Comparison of ENCODE assay signal across 12 cellular contexts in genomic region chr6:4446982-4447381, GRCh38.
DNase-seq lines count a peak whose midpoint lies in the region; ATAC-seq and TF ChIP-seq lines count a peak whose summit lies in the region.
"Had no signal": no experiment of that assay in that cellular context is flagged by ENCODE, and none has a peak within 500 bp of the region (broad histone marks: within the 10 kb centered on the region; RNA-seq: fewer than 3 reads in every experiment).

No MANE protein-coding gene starts in this region.

- no peak for TF ChIP-seq CTCF in SK-N-SH (IDR thresholded peaks at IDR 0.05)
- no peak for TF ChIP-seq CTCF in fibroblast of pulmonary artery (IDR thresholded peaks at IDR 0.05; ENCODE audit: low read length, missing control alignments)
- TF ChIP-seq CTCF in smooth muscle cell (IDR thresholded peaks at IDR 0.05; ENCODE audit: borderline replicate concordance, insufficient read depth, poor library complexity, severe bottlenecking): no peak

- no peaks in the 10 kb centered on the region for H4K20me1 ChIP-seq in SK-N-SH (ENCODE audit: insufficient read depth)
- H4K20me1 ChIP-seq in smooth muscle cell (ENCODE audit: low read depth): no peaks in the 10 kb centered on the region

- TF ChIP-seq EP300 in SK-N-SH (IDR thresholded peaks at IDR 0.05; ENCODE audit: borderline replicate concordance in 1 of 2, low read depth in 1 of 2, low read length in 1 of 2): no peak

- no peak for DNase-seq in SK-N-SH
- peak; percentile 25 for DNase-seq in OCI-M1 (lab: John Stamatoyannopoulos, UW)
- DNase-seq in fibroblast of pulmonary artery (ENCODE audit: low read depth): peak; percentile 96
- no peak for DNase-seq in smooth muscle cell (lab: John Stamatoyannopoulos, UW; ENCODE audit: unreplicated experiment)
- DNase-seq: lower lobe of right lung; ovary; SHP77 treated with DMSO at 0.1 percent for 48 hours; stimulated activated CD4-positive, alpha-beta T cell treated with anti-CD3 and anti-CD28 coated beads, Interleukin-2, amount 100 ng/mL, for 48 hours had no signal

- H3K27ac ChIP-seq in SK-N-SH (ENCODE audit: low read depth in 2 of 2, low read length in 1 of 2) (no peak overlapping the region), smooth muscle cell (ENCODE audit: low read depth) (no peak overlapping the region)
- H3K27ac ChIP-seq: lower lobe of right lung, ovary had no signal

- H2AFZ ChIP-seq in SK-N-SH (ENCODE audit: low read depth): no peak overlapping the region
- H2AFZ ChIP-seq in smooth muscle cell (ENCODE audit: low read depth): peak overlapping the region; percentile 17

- H3K9me3 ChIP-seq in SK-N-SH (no peaks in the 10 kb centered on the region), smooth muscle cell (replicated peaks; ENCODE audit: low read depth) (peaks cover 8% of the 10 kb centered on the region)
- H3K9me3 ChIP-seq: lower lobe of right lung, ovary had no signal

- POLR2A ChIA-PET in SK-N-SH (lab: Yijun Ruan, JAX): no interaction called here

- ATAC-seq in SK-N-SH treated with all-trans-retinoic acid at 6 μM for 48 hours: no peak
- ATAC-seq in GM18873 (IDR thresholded peaks at IDR 0.05; ENCODE audit: low FRiP score, unreplicated experiment): no peak
- no peak for ATAC-seq in GM19452 (IDR thresholded peaks at IDR 0.05; ENCODE audit: unreplicated experiment)
- ATAC-seq in HG03025 (IDR thresholded peaks at IDR 0.05; ENCODE audit: low FRiP score, unreplicated experiment): no peak
- ATAC-seq: lower lobe of right lung had no signal

- H3K4me3 ChIP-seq in SK-N-SH (ENCODE audit: low read depth in 2 of 2, low read length in 1 of 2): no peak overlapping the region
- H3K4me3 ChIP-seq in fibroblast of pulmonary artery (replicated peaks; ENCODE audit: low read depth, low read length): no peak overlapping the region
- no peak overlapping the region for H3K4me3 ChIP-seq in smooth muscle cell
- H3K4me3 ChIP-seq: lower lobe of right lung, ovary had no signal

- CTCF ChIA-PET in SK-N-SH (lab: Yijun Ruan, JAX): no interaction called here

- H3K4me2 ChIP-seq in SK-N-SH (0 out of 2 replicates have a peak overlapping the region, but pooled peaks have one; percentile 11), smooth muscle cell (peak overlapping the region; percentile 14)

- H3K9me2 ChIP-seq in SK-N-SH: no peaks in the 10 kb centered on the region

- WGBS in SK-N-SH (ENCODE audit: low lambda C conversion rate): 11% methylated on average over 8 of the region's 8 CpGs
- 54% methylated on average over 8 of the region's 8 CpGs for WGBS in smooth muscle cell (ENCODE audit: low lambda C conversion rate)

- H3F3A ChIP-seq in SK-N-SH (replicated peaks; ENCODE audit: insufficient read depth) (no peaks in the 10 kb centered on the region), smooth muscle cell (ENCODE audit: low read depth) (no peaks in the 10 kb centered on the region)

- H3K36me3 ChIP-seq in SK-N-SH (replicated peaks in 1 of 2; ENCODE audit: control insufficient read depth in 1 of 2, insufficient read depth in 2 of 2, low read length in 1 of 2) (no peaks in the 10 kb centered on the region), smooth muscle cell (ENCODE audit: low read depth) (no peaks in the 10 kb centered on the region)
- H3K36me3 ChIP-seq: lower lobe of right lung, ovary had no signal

- H3K27me3 ChIP-seq in SK-N-SH (ENCODE audit: insufficient read depth) (no peaks in the 10 kb centered on the region), smooth muscle cell (ENCODE audit: low read depth) (no peaks in the 10 kb centered on the region)
- H3K27me3 ChIP-seq: ovary had no signal

- H3K4me1 ChIP-seq in SK-N-SH (ENCODE audit: control insufficient read depth in 1 of 2, insufficient read depth in 2 of 2, low read depth in 1 of 2, low read length in 1 of 2) (no peaks in the 10 kb centered on the region), smooth muscle cell (ENCODE audit: low read depth) (no peaks in the 10 kb centered on the region)
- H3K4me1 ChIP-seq: lower lobe of right lung had no signal

- H3K9ac ChIP-seq in SK-N-SH (no peak overlapping the region), smooth muscle cell (ENCODE audit: low read depth) (no peak overlapping the region)

- no peak for TF ChIP-seq RAD21 in SK-N-SH (IDR thresholded peaks at IDR 0.05; ENCODE audit: low read length)

- H3K79me2 ChIP-seq in SK-N-SH (ENCODE audit: insufficient read depth) (no peaks in the 10 kb centered on the region), smooth muscle cell (ENCODE audit: low read depth) (no peaks in the 10 kb centered on the region)

TF ChIP-seq in SK-N-SH, 30 proteins besides CTCF, POLR2A, EP300 and RAD21:
- TF ChIP-seq MEF2A (IDR thresholded peaks at IDR 0.05; ENCODE audit: borderline replicate concordance, low read depth): no peak
- no peak for TF ChIP-seq USF2 (IDR thresholded peaks at IDR 0.05; ENCODE audit: borderline replicate concordance, low read depth, low read length)
- TF ChIP-seq, protein P1, sequence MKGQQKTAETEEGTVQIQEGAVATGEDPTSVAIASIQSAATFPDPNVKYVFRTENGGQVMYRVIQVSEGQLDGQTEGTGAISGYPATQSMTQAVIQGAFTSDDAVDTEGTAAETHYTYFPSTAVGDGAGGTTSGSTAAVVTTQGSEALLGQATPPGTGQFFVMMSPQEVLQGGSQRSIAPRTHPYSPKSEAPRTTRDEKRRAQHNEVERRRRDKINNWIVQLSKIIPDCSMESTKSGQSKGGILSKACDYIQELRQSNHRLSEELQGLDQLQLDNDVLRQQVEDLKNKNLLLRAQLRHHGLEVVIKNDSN (IDR thresholded peaks at IDR 0.05; ENCODE audit: borderline replicate concordance, low read depth): no peak
- TF ChIP-seq SMC3 (IDR thresholded peaks at IDR 0.05; ENCODE audit: low read depth, low read length): no peak
- no peak for TF ChIP-seq SIN3A (IDR thresholded peaks at IDR 0.05; ENCODE audit: borderline replicate concordance, low read depth, low read length)
- no peak for TF ChIP-seq NFIC (IDR thresholded peaks at IDR 0.05; ENCODE audit: borderline replicate concordance)
- TF ChIP-seq TAF1 (IDR thresholded peaks at IDR 0.05; ENCODE audit: borderline replicate concordance, low read depth, low read length): no peak

TF ChIP-seq in SK-N-SH treated with all-trans-retinoic acid at 6 μM for 48 hours, 23 proteins besides CTCF, POLR2A, EP300 and RAD21:
- TF ChIP-seq ZFP3 (CRISPR knock-in tag; IDR thresholded peaks at IDR 0.05) (no peak), SNAI2 (CRISPR knock-in tag; IDR thresholded peaks at IDR 0.05) (no peak), TOX (CRISPR knock-in tag; IDR thresholded peaks at IDR 0.05; ENCODE audit: borderline replicate concordance) (no peak), ZNF70 (CRISPR knock-in tag; IDR thresholded peaks at IDR 0.05) (no peak)

Comparison
In these comparisons a context has a peak if more than half of its experiments do, and no peak if none do; other contexts are left out.
1. DNase-seq: peak in OCI-M1 (single experiment) and fibroblast of pulmonary artery (single experiment); none in SK-N-SH (single experiment) and smooth muscle cell (single experiment).